6 cellular contexts compared by ENCODE assay signal in the genomic region with DNA sequence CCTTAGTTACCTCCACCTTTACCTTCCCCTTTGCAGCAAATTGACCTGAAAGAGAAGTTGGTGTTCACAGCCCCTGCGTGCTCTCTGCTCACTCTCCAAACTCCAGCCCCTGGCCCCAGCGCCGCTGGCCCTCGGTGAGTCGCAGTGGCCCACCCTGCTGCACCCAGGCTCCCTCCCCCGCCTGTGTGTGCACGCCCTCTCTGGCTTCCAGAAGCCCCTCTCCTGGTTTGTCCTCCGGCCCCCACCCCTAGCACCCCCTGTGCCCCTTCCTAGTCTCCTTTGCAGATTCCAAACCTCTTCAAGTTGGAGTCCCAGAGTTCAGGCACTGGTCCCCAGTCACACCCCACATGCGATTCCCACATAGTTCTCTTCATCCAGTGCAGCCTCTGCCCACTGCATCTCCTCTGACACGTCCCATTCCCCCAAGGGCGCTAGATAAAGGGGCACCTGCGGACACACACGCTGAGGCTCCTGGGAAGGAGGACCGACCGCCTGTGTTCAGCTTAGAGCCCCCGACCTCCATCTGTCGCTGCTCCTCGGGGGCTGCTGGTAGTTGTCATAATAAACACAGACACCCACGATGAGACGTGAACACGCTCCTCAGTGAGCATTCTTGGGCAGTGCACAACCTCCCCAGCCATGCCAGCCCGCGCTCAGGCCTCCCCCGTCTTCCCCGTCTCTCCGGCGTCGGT.
DNase-seq lines count a peak whose midpoint lies in the region; ATAC-seq and TF ChIP-seq lines count a peak whose summit lies in the region.

No MANE protein-coding gene starts in this region.

- peak overlapping the region; percentile 55 for H3K9ac ChIP-seq in mucosa of stomach (ENCODE audit: low read length)

- H3K4me3 ChIP-seq in GM12875 (ENCODE audit: low read depth, low read length) (peak overlapping the region; percentile 61), mucosa of stomach (ENCODE audit: low read length) (peak overlapping the region; percentile 19)

- no peak for TF ChIP-seq CTCF in GM12875 (IDR thresholded peaks at IDR 0.05; ENCODE audit: borderline replicate concordance, insufficient read depth, low read depth, low read length)

- DNase-seq in midbrain (lab: John Stamatoyannopoulos, UW), result no peak
- DNase-seq in effector CD4-positive, alpha-beta T cell, result no peak

- H3K27ac Mint-ChIP-seq in activated naive CD8-positive, alpha-beta T cell, result peak overlapping the region; percentile 35

- peaks cover 7% of the 10 kb centered on the region for H3K27me3 ChIP-seq in mucosa of stomach (ENCODE audit: control insufficient read depth, insufficient read depth, low read length)

- ATAC-seq in GM18858 (IDR thresholded peaks at IDR 0.05; ENCODE audit: unreplicated experiment), result no peak

- peaks cover 39% of the 10 kb centered on the region for H3K4me1 ChIP-seq in mucosa of stomach (ENCODE audit: control insufficient read depth, insufficient read depth, low read length)

- peak overlapping the region; percentile 86 for H3K4me3 Mint-ChIP-seq in activated naive CD8-positive, alpha-beta T cell

- H3K36me3 Mint-ChIP-seq in activated naive CD8-positive, alpha-beta T cell, result no peaks in the 10 kb centered on the region

- no peaks in the 10 kb centered on the region for H3K9me3 ChIP-seq in mucosa of stomach (ENCODE audit: control insufficient read depth, low read length)

- H3K9me3 Mint-ChIP-seq in activated naive CD8-positive, alpha-beta T cell (ENCODE audit: low read depth), result no peaks in the 10 kb centered on the region

- H3K4me1 Mint-ChIP-seq in activated naive CD8-positive, alpha-beta T cell (ENCODE audit: low read depth), result peaks cover 37% of the 10 kb centered on the region

- H3K27me3 Mint-ChIP-seq in activated naive CD8-positive, alpha-beta T cell, result no peaks in the 10 kb centered on the region

- no peaks in the 10 kb centered on the region for H3K36me3 ChIP-seq in mucosa of stomach (ENCODE audit: control insufficient read depth, insufficient read depth, low read length)
